Comparison of ENCODE assay signal across 23 cellular contexts in genomic region chr2:16036951-16037350, GRCh38.
A peak's percentile ranks its signal among the peaks of the same experiment; 100 is the strongest.
DNase-seq lines count a peak whose midpoint lies in the region; ATAC-seq, FAIRE-seq and TF ChIP-seq lines count a peak whose summit lies in the region.
"Had no signal": no experiment of that assay in that cellular context is flagged by ENCODE, and none has a peak within 500 bp of the region (broad histone marks: within the 10 kb centered on the region; RNA-seq: fewer than 3 reads in every experiment).

No MANE protein-coding gene starts in this region.

- no peak overlapping the region for H2BK20ac ChIP-seq in H1 (ENCODE audit: low read length)

- no peak overlapping the region for H2AK5ac ChIP-seq in H1 (ENCODE audit: low read depth, low read length)
- peak overlapping the region; percentile 28 for H2AK5ac ChIP-seq in trophoblast cell (ENCODE audit: low read length)

- intact Hi-C loops in Right ventricle myocardium superior (cut with DNase I) = no loop called here

- TF ChIP-seq POLR2A in H1 (IDR thresholded peaks at IDR 0.05; ENCODE audit: control extremely low read depth in 1 of 2, low read depth in 2 of 2, low read length in 2 of 2) = no peak

- H2BK12ac ChIP-seq in H1 (ENCODE audit: low read depth, low read length) = peak overlapping the region; percentile 42; the same call in 1 of the 2 replicates
- no peak overlapping the region for H2BK12ac ChIP-seq in trophoblast cell (ENCODE audit: low read length)

- H3K4me2 ChIP-seq in H1 (ENCODE audit: insufficient read depth in 1 of 2, low read depth in 2 of 2, low read length in 2 of 2) = no peak overlapping the region
- H3K4me2 ChIP-seq in trophoblast cell (ENCODE audit: low read length) = no peak overlapping the region
- H3K4me2 ChIP-seq: A549, GM23338 had no signal

- CTCF ChIA-PET in H1 (lab: Charles Lee; ENCODE audit: partially characterized antibody) = interaction anchor here (1.3 to 7.3 kb wide), 4 partner anchors 15 to 95 kb away, joined by 5 to 120 read pairs (median 12); no protein-coding TSS in a partner anchor

- FAIRE-seq in H1 (lab: Jason Lieb, UNC) = no peak
- FAIRE-seq: A549, GM12878, H54 had no signal

- no peak overlapping the region for H4K5ac ChIP-seq in H1 (ENCODE audit: insufficient read length, low read depth, low read length)

- TF ChIP-seq EP300 in H1 (IDR thresholded peaks at IDR 0.05; ENCODE audit: borderline replicate concordance in 1 of 2, low read depth in 2 of 2, low read length in 2 of 2) = no peak

- H3K36me3 ChIP-seq in BE2C (no peaks in the 10 kb centered on the region), H1 (ENCODE audit: control insufficient read depth in 2 of 4, insufficient read depth in 4 of 4, low read length in 3 of 4) (no peaks in the 10 kb centered on the region), trophoblast cell (ENCODE audit: control insufficient read depth in 1 of 2, insufficient read depth in 2 of 2, low read length in 2 of 2) (no peaks in the 10 kb centered on the region)
- H3K36me3 ChIP-seq: HAP-1 had no signal

- H3K4ac ChIP-seq in H1 (replicated peaks; ENCODE audit: insufficient read length, low read depth, low read length) (no peak overlapping the region), trophoblast cell (ENCODE audit: low read depth, low read length) (no peak overlapping the region)

- peak; percentile 99 for DNase-seq in BE2C
- peak; percentile 78 for DNase-seq in NCI-H82 treated with DMSO at 0.1 percent for 48 hours (lab: John Stamatoyannopoulos, UW; ENCODE audit: unreplicated experiment)
- no peak for DNase-seq in H1 (ENCODE audit: low read depth in 1 of 2, low spot score in 2 of 2)
- DNase-seq in trophoblast cell = no peak
- DNase-seq in stimulated activated CD4-positive, alpha-beta T cell treated with anti-CD3 and anti-CD28 coated beads, Interleukin-2, amount 100 ng/mL, for 48 hours = no peak
- no peak for DNase-seq in germinal center (ENCODE audit: low spot score)
- DNase-seq in Right ventricle myocardium superior = no peak
- DNase-seq: 8988T; ACHN; AML-193; C1 segment of cervical spinal cord; Calu3; CD4-positive, alpha-beta memory T cell; COR-L47; DMS79; EL; GDM1; HFFc6 had no signal

- no peak overlapping the region for H3K18ac ChIP-seq in H1 (ENCODE audit: extremely low read depth, low read length)
- H3K18ac ChIP-seq in trophoblast cell (ENCODE audit: low read length) = no peak overlapping the region

- no peak overlapping the region for H4K12ac ChIP-seq in trophoblast cell (ENCODE audit: low read depth, low read length)

- H4K8ac ChIP-seq in H1 (ENCODE audit: extremely low read depth, insufficient read depth, low read length) (no peak overlapping the region), trophoblast cell (ENCODE audit: low read depth, low read length) (no peak overlapping the region)

- H3K56ac ChIP-seq in H1 (replicated peaks; ENCODE audit: insufficient read length, low read depth, low read length) = no peak overlapping the region

- H2BK5ac ChIP-seq in H1 (ENCODE audit: low read depth, low read length) (no peak overlapping the region; the same call in 1 of the 2 replicates), trophoblast cell (ENCODE audit: low read depth, low read length, poor library complexity) (no peak overlapping the region)

- H3K79me2 ChIP-seq in H1 (ENCODE audit: control insufficient read depth in 1 of 2, insufficient read depth in 2 of 2, low read length in 2 of 2) = no peaks in the 10 kb centered on the region
- no peaks in the 10 kb centered on the region for H3K79me2 ChIP-seq in trophoblast cell (ENCODE audit: control insufficient read depth, insufficient read depth, low read length, poor library complexity)

- H3K4me1 ChIP-seq in BE2C = peaks cover 17% of the 10 kb centered on the region
- peaks cover 2 to 6% (median 4%) of the 10 kb centered on the region in 4 experiments for H3K4me1 ChIP-seq in H1 (replicated peaks in 1 of 4; ENCODE audit: control insufficient read depth in 3 of 4, insufficient read depth in 4 of 4, low read length in 3 of 4)
- H3K4me1 ChIP-seq in trophoblast cell (ENCODE audit: control insufficient read depth in 1 of 2, insufficient read depth in 2 of 2, low read length in 2 of 2) = peaks cover 6 to 26% of the 10 kb centered on the region in 2 experiments
- H3K4me1 ChIP-seq: A549, HAP-1 had no signal

- 84% methylated on average over 3 of the region's 3 CpGs; no CpG with 5 or more reads in 1 of the 2 experiments for WGBS in H1 (ENCODE audit: extremely low coverage in 1 of 2, insufficient coverage in 1 of 2, insufficient read length in 1 of 2, insufficient replicate concordance in 2 of 2, low coverage in 1 of 2, low lambda C conversion rate in 2 of 2, missing lambda C conversion rate in 1 of 2), 2 experiments
- WGBS in trophoblast cell (ENCODE audit: extremely low coverage, insufficient coverage, insufficient read length) = no CpG with 5 or more reads among the region's 3 CpGs

- H3K9me3 ChIP-seq in BE2C = peaks cover 47% of the 10 kb centered on the region
- H3K9me3 ChIP-seq in H1 (ENCODE audit: insufficient read depth in 2 of 2, low read depth in 1 of 2, low read length in 1 of 2) = no peaks in the 10 kb centered on the region
- no peaks in the 10 kb centered on the region for H3K9me3 ChIP-seq in trophoblast cell (ENCODE audit: insufficient read depth, low read depth, low read length)
- H3K9me3 ChIP-seq: A549, HAP-1 had no signal

- H2BK120ac ChIP-seq in H1 (replicated peaks; ENCODE audit: low read depth, low read length) (no peak overlapping the region), trophoblast cell (ENCODE audit: insufficient read depth, low read length, poor library complexity) (no peak overlapping the region)

- H3K27ac ChIP-seq in H1 (ENCODE audit: low read depth, low read length) (no peak overlapping the region), trophoblast cell (ENCODE audit: low read depth, low read length) (no peak overlapping the region)
- H3K27ac ChIP-seq: A549 had no signal

- POLR2A ChIA-PET in H1 (lab: Charles Lee; ENCODE audit: partially characterized antibody) = no interaction called here

- TF ChIP-seq CTCF in BE2C (IDR thresholded peaks at IDR 0.05; ENCODE audit: low read depth, low read length) (no peak), H1 (IDR thresholded peaks at IDR 0.05; ENCODE audit: control extremely low read depth in 1 of 3, insufficient read depth in 1 of 3, low read depth in 1 of 3, low read length in 3 of 3) (no peak)

- no peak overlapping the region for H4K91ac ChIP-seq in H1 (replicated peaks; ENCODE audit: insufficient read length, low read length)
- H4K91ac ChIP-seq in trophoblast cell (ENCODE audit: low read depth, low read length) = peak overlapping the region; percentile 39

- TF ChIP-seq RAD21 in H1 (IDR thresholded peaks at IDR 0.05 in 1 of 2, conservative IDR thresholded peaks at IDR 0.05 in 1 of 2; ENCODE audit: low read depth in 2 of 2, low read length in 2 of 2) = no peak

- H3K9ac ChIP-seq in H1 (replicated peaks in 1 of 4; ENCODE audit: extremely low read depth in 1 of 4, low read depth in 3 of 4, low read length in 3 of 4) (no peak overlapping the region), trophoblast cell (ENCODE audit: low read length) (no peak overlapping the region)

- H3K4me3 ChIP-seq in BE2C (ENCODE audit: low read depth, low read length) = no peak overlapping the region
- no peak overlapping the region for H3K4me3 ChIP-seq in H1 (ENCODE audit: extremely low read depth in 1 of 4, insufficient read depth in 2 of 4, low read depth in 3 of 4, low read length in 4 of 4)
- H3K4me3 ChIP-seq in trophoblast cell (ENCODE audit: low read depth, low read length) = no peak overlapping the region
- H3K4me3 ChIP-seq: A549, GM12878, GM23338, HAP-1 had no signal

- H3K79me1 ChIP-seq in H1 (ENCODE audit: low read depth, low read length) (no peaks in the 10 kb centered on the region), trophoblast cell (ENCODE audit: low read length) (peaks cover 9% of the 10 kb centered on the region)

- H4K20me1 ChIP-seq in H1 (replicated peaks in 1 of 2; ENCODE audit: control insufficient read depth in 1 of 2, insufficient read depth in 2 of 2, low read length in 2 of 2) = no peaks in the 10 kb centered on the region

- H2AFZ ChIP-seq in H1 (ENCODE audit: low read length) = no peak overlapping the region
- H2AFZ ChIP-seq in trophoblast cell (ENCODE audit: insufficient read depth, low read length, poor library complexity) = no peak overlapping the region

- H2BK15ac ChIP-seq in H1 (ENCODE audit: low read length) = no peak overlapping the region

- H3K23me2 ChIP-seq in H1 (ENCODE audit: low read depth, low read length) = no peaks in the 10 kb centered on the region; the same call in 1 of the 2 replicates

- no peaks in the 10 kb centered on the region for H3K27me3 ChIP-seq in BE2C
- no peaks in the 10 kb centered on the region for H3K27me3 ChIP-seq in H1 (replicated peaks in 1 of 4; ENCODE audit: control insufficient read depth in 3 of 4, extremely low read depth in 1 of 4, insufficient read depth in 3 of 4, low read length in 3 of 4)
- no peaks in the 10 kb centered on the region for H3K27me3 ChIP-seq in trophoblast cell (ENCODE audit: insufficient read depth, low read length)

- no peak overlapping the region for H3K14ac ChIP-seq in H1 (ENCODE audit: insufficient read length)
- no peak overlapping the region for H3K14ac ChIP-seq in trophoblast cell (ENCODE audit: low read length)

- H3K23ac ChIP-seq in H1 (ENCODE audit: insufficient read length) (no peak overlapping the region), trophoblast cell (ENCODE audit: low read length) (no peak overlapping the region)

- no peak for ATAC-seq in Right ventricle myocardium superior (ENCODE audit: poor library complexity)
- ATAC-seq: A549, GM12878, GM23338 had no signal

TF ChIP-seq in H1, 55 proteins besides CTCF, POLR2A, EP300 and RAD21:
- TF ChIP-seq CTBP2 (IDR thresholded peaks at IDR 0.05; ENCODE audit: borderline replicate concordance, insufficient read depth, insufficient read length, low read length) = no peak
- no peak for TF ChIP-seq E2F6 (IDR thresholded peaks at IDR 0.05)
- no peak for TF ChIP-seq JUND (IDR thresholded peaks at IDR 0.05; ENCODE audit: low read length)
- no peak for TF ChIP-seq GTF2F1 (IDR thresholded peaks at IDR 0.05; ENCODE audit: borderline replicate concordance, low read depth, low read length)
- TF ChIP-seq NANOG (IDR thresholded peaks at IDR 0.05; ENCODE audit: insufficient read depth, low read depth, low read length, poor library complexity, severe bottlenecking) = no peak
- TF ChIP-seq YY1 (IDR thresholded peaks at IDR 0.05; ENCODE audit: low read depth, low read length) = no peak
- TF ChIP-seq TAF1 (IDR thresholded peaks at IDR 0.05; ENCODE audit: low read depth, low read length) = no peak

Comparison
In these comparisons a context has a peak if more than half of its experiments do, and no peak if none do; other contexts are left out.
1. DNase-seq: peak in BE2C (single experiment) and NCI-H82 treated with DMSO at 0.1 percent for 48 hours (single experiment); none in H1 (0 of 2), trophoblast cell (0 of 2), stimulated activated CD4-positive, alpha-beta T cell treated with anti-CD3 and anti-CD28 coated beads, Interleukin-2, amount 100 ng/mL, for 48 hours (0 of 2), germinal center (single experiment) and Right ventricle myocardium superior (single experiment).